Comparison of ENCODE assay signal across 15 cellular contexts in genomic region chr11:1919428-1920127, GRCh38. TPM values are rescaled to one million over a fixed set of nuclear protein-coding genes. Genes with fewer than 3 reads are reported as not detected.
A peak's percentile ranks its signal among the peaks of the same experiment; 100 is the strongest.
DNase-seq lines count a peak whose midpoint lies in the region; ATAC-seq and TF ChIP-seq lines count a peak whose summit lies in the region.
"Had no signal": no experiment of that assay in that cellular context is flagged by ENCODE, and none has a peak within 500 bp of the region (broad histone marks: within the 10 kb centered on the region; RNA-seq: fewer than 3 reads in every experiment).

TNNT3 (plus strand) TSS chr11:1919703; CDS start chr11:1922875, 3,172 bp downstream.

- no peaks in the 10 kb centered on the region for H3K9me3 ChIP-seq in Panc1 (ENCODE audit: control insufficient read depth, insufficient read depth, low read depth, low read length)
- H3K9me3 ChIP-seq: right lobe of liver had no signal

- intact Hi-C loops in Panc1 (cut with micrococcal nuclease; ENCODE audit: unreplicated experiment) (no loop called here), left ventricle myocardium superior (cut with micrococcal nuclease) (no loop called here), sciatic nerve (cut with DNase I) (loop anchor here (5.0 kb wide), 1 partner anchor 788 kb away; no protein-coding TSS in a partner anchor)

- ATAC-seq in Panc1: 0 out of 2 replicates have a peak, but pooled peaks have one; percentile 25
- peak; percentile 35 for ATAC-seq in left ventricle myocardium superior
- no peak for ATAC-seq in sciatic nerve
- ATAC-seq: right lobe of liver had no signal

- peaks cover 9% of the 10 kb centered on the region for H3K4me1 ChIP-seq in Panc1 (ENCODE audit: control insufficient read depth, insufficient read depth, low read length)
- H3K4me1 ChIP-seq: right lobe of liver had no signal

- no peak within 1 kb of the TSS for H3K27ac ChIP-seq in Panc1 (ENCODE audit: low read length)
- H3K27ac ChIP-seq: right lobe of liver had no signal

- DNase-seq in ELF-1 (ENCODE audit: low read depth, low spot score) (peak; percentile 58), Panc1 (ENCODE audit: low read depth, low spot score) (no peak), left ventricle myocardium superior (peak; percentile 48), sciatic nerve (ENCODE audit: low spot score) (no peak), glutamatergic neuron (no peak), activated gamma-delta T cell (lab: John Stamatoyannopoulos, UW) (no peak), retina (no peak), endothelial cell (ENCODE audit: low spot score) (no peak)
- DNase-seq: activated CD4-positive, CD25-positive, alpha-beta regulatory T cell; activated T-cell treated with anti-CD3 and anti-CD28 coated beads for 4 hours; CD4-positive, CD25-positive, alpha-beta regulatory T cell; stimulated activated naive CD8-positive, alpha-beta T cell treated with anti-CD3 and anti-CD28 coated beads, Interleukin-15, amount 100 ng/mL, for 72 hours had no signal

- H3K27me3 ChIP-seq in Panc1 (ENCODE audit: control insufficient read depth, insufficient read depth, low read length): no peaks in the 10 kb centered on the region
- H3K27me3 ChIP-seq: right lobe of liver had no signal

- H3K27ac Mint-ChIP-seq in glutamatergic neuron (ENCODE audit: unreplicated experiment) (no peak within 1 kb of the TSS), endothelial cell (ENCODE audit: unreplicated experiment) (no peak within 1 kb of the TSS)

- H3K4me3 Mint-ChIP-seq in glutamatergic neuron (ENCODE audit: unreplicated experiment) (no peak within 1 kb of the TSS), endothelial cell (ENCODE audit: unreplicated experiment) (no peak within 1 kb of the TSS)

- no peaks in the 10 kb centered on the region for H3K36me3 ChIP-seq in Panc1 (ENCODE audit: control insufficient read depth, insufficient read depth, low read length)
- H3K36me3 ChIP-seq: right lobe of liver had no signal

- in situ Hi-C loops in Panc1 (cut with HindIII; ENCODE audit: low pct_unique_long_range_greater_than_20kb, low sequenced_read_pairs): no loop called here

- H3K4me1 Mint-ChIP-seq in glutamatergic neuron (ENCODE audit: low read depth, unreplicated experiment): no peaks in the 10 kb centered on the region
- H3K4me1 Mint-ChIP-seq in endothelial cell (ENCODE audit: unreplicated experiment): peaks cover 2% of the 10 kb centered on the region

- H3K36me3 Mint-ChIP-seq in glutamatergic neuron (ENCODE audit: unreplicated experiment) (no peaks in the 10 kb centered on the region), endothelial cell (ENCODE audit: low read depth, unreplicated experiment) (peaks cover 7% of the 10 kb centered on the region)
- H3K36me3 Mint-ChIP-seq: CD4-positive, CD25-positive, alpha-beta regulatory T cell had no signal

- no peak within 1 kb of the TSS for H3K4me3 ChIP-seq in Panc1 (ENCODE audit: low read depth in 2 of 2, low read length in 2 of 2)
- H3K4me3 ChIP-seq: right lobe of liver had no signal

- TF ChIP-seq CTCF in Panc1 (IDR thresholded peaks at IDR 0.05) (no peak), glutamatergic neuron (IDR thresholded peaks at IDR 0.05; ENCODE audit: partially characterized antibody, unreplicated experiment) (no peak), endothelial cell (IDR thresholded peaks at IDR 0.05; ENCODE audit: unreplicated experiment) (no peak)

- POLR2A ChIA-PET in Panc1 (lab: Charles Lee): no interaction called here

- peaks cover 9% of the 10 kb centered on the region for H3K27me3 Mint-ChIP-seq in glutamatergic neuron (ENCODE audit: unreplicated experiment)
- peaks cover 16% of the 10 kb centered on the region for H3K27me3 Mint-ChIP-seq in endothelial cell (ENCODE audit: unreplicated experiment)
- H3K27me3 Mint-ChIP-seq: stimulated activated naive CD8-positive, alpha-beta T cell treated with anti-CD3 and anti-CD28 coated beads, Interleukin-15, amount 100 ng/mL, for 72 hours had no signal

- peaks cover 9% of the 10 kb centered on the region for H3K9me3 Mint-ChIP-seq in glutamatergic neuron (ENCODE audit: unreplicated experiment)
- no peaks in the 10 kb centered on the region for H3K9me3 Mint-ChIP-seq in endothelial cell (ENCODE audit: unreplicated experiment)
- H3K9me3 Mint-ChIP-seq: CD4-positive, CD25-positive, alpha-beta regulatory T cell had no signal

- CTCF ChIA-PET in Panc1 (lab: Charles Lee): interaction anchor here (0.6 to 2.2 kb wide), 6 partner anchors 20 to 86 kb away, joined by 3 to 13 read pairs (median 3); partner anchors contain the start of gene PRR33

- no TSS peak for BruUV-seq in Panc1 (replicated peaks; lab: Mats Ljungman, UMichigan)

RNA-seq across cellular contexts. Expression of gene TNNT3, which starts in this region (rescaled TPM):
- total RNA-seq in Panc1 (2021; ENCODE audit: unreplicated experiment) (0.41 TPM), left ventricle myocardium superior (46.1 TPM), sciatic nerve (35.6 TPM), glutamatergic neuron (ENCODE audit: unreplicated experiment) (not detected), endothelial cell (ENCODE audit: unreplicated experiment) (not detected)
- not detected for polyA plus RNA-seq in Panc1 (2012; ENCODE audit: insufficient read length)
- total RNA-seq: dermis microvascular lymphatic vessel endothelial cell, M059J had no signal

Comparison
In these comparisons a context has a peak if more than half of its experiments do, and no peak if none do; other contexts are left out.
1. RNA of gene TNNT3 (total RNA-seq): 46.1 TPM in left ventricle myocardium superior (single experiment) and 35.6 TPM in sciatic nerve (single experiment); 0.41 TPM in Panc1 (single experiment), not detected in glutamatergic neuron (single experiment) and not detected in endothelial cell (single experiment); every median in the first group is over 10 times any median in the second.
2. Peak in ATAC-seq in Panc1; RNA of the gene not detected or under 1 TPM.
3. DNase-seq: peak in ELF-1 (single experiment) and left ventricle myocardium superior (single experiment); none in Panc1 (single experiment), sciatic nerve (single experiment), glutamatergic neuron (single experiment), activated gamma-delta T cell (single experiment), retina (single experiment) and endothelial cell (single experiment).